10 cellular contexts compared by ENCODE assay signal in the genomic region with DNA sequence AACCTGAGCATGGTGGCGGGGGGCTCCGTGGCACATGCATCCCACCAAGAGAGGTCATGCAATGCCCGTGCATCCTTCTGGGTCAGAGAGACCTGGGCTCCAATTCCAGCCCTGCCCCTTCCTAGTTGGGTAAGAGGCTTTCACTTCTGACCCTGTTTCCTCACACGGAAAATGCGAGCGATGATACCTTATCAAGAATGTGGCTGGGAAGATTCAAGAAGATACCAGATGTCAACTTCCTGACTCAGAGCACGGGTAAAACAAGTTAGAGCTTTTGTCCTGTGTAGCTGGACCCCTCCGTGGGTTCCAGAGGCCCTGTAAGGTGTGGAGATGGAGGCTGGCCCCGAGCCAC. TPM values are rescaled to one million over a fixed set of nuclear protein-coding genes. Genes with fewer than 3 reads are reported as not detected.
DNase-seq lines count a peak whose midpoint lies in the region; ATAC-seq and TF ChIP-seq lines count a peak whose summit lies in the region.
"Had no signal": no experiment of that assay in that cellular context is flagged by ENCODE, and none has a peak within 500 bp of the region (broad histone marks: within the 10 kb centered on the region; RNA-seq: fewer than 3 reads in every experiment).

No MANE protein-coding gene starts in this region.

- peak overlapping the region; percentile 79 for H3K27ac ChIP-seq in PC-9
- H3K27ac ChIP-seq in psoas muscle = peak overlapping the region; percentile 62

- WGBS in psoas muscle, 3 donors = 21 to 27% (median 26%) methylated on average over 9 of the region's 9 CpGs

- peak overlapping the region; percentile 60 for H3K27ac Mint-ChIP-seq in glutamatergic neuron (ENCODE audit: unreplicated experiment)
- H3K27ac Mint-ChIP-seq: immature natural killer cell had no signal

- TF ChIP-seq CTCF in PC-9 (conservative IDR thresholded peaks at IDR 0.05) (no peak), glutamatergic neuron (IDR thresholded peaks at IDR 0.05; ENCODE audit: partially characterized antibody, unreplicated experiment) (no peak), psoas muscle (IDR thresholded peaks at IDR 0.05) (no peak)

- peak overlapping the region; percentile 49 for H3K4me3 ChIP-seq in PC-9
- H3K4me3 ChIP-seq in psoas muscle = peak overlapping the region; percentile 59

- peak overlapping the region; percentile 32; the same call in 1 of the 2 replicates for H3K9ac ChIP-seq in ES-I3 (ENCODE audit: low read depth, low read length)

- H2AFZ ChIP-seq in PC-9 = peak overlapping the region; percentile 68

- peaks cover 28% of the 10 kb centered on the region for H3K4me1 Mint-ChIP-seq in glutamatergic neuron (ENCODE audit: low read depth, unreplicated experiment)

- BruUV-seq in PC-9 (replicated peaks; lab: Mats Ljungman, UMichigan) = no TSS peak

- peaks cover 55% of the 10 kb centered on the region for H3F3A ChIP-seq in PC-9 (ENCODE audit: insufficient read depth, low read depth)

- H3K36me3 Mint-ChIP-seq in glutamatergic neuron (ENCODE audit: unreplicated experiment) = no peaks in the 10 kb centered on the region
- H3K36me3 Mint-ChIP-seq: immature natural killer cell had no signal

- peak overlapping the region; percentile 86 for H3K4me2 ChIP-seq in PC-9

- H3K9me3 Mint-ChIP-seq in glutamatergic neuron (ENCODE audit: unreplicated experiment) = peaks cover 4% of the 10 kb centered on the region
- H3K9me3 Mint-ChIP-seq: immature natural killer cell had no signal

- no peaks in the 10 kb centered on the region for H3K79me2 ChIP-seq in PC-9 (ENCODE audit: low read depth)

- H3K36me3 ChIP-seq in ES-I3 (ENCODE audit: insufficient read depth, low read length) = no peaks in the 10 kb centered on the region
- H3K36me3 ChIP-seq in PC-9 (ENCODE audit: low read depth) = no peaks in the 10 kb centered on the region
- H3K36me3 ChIP-seq in psoas muscle (ENCODE audit: insufficient read depth in 1 of 2, low read depth in 1 of 2) = no peaks in the 10 kb centered on the region

- H3K9me3 ChIP-seq in ES-I3 (ENCODE audit: control insufficient read depth, insufficient read depth, low read length) (no peaks in the 10 kb centered on the region), PC-9 (ENCODE audit: insufficient read depth, low read depth) (no peaks in the 10 kb centered on the region), psoas muscle (no peaks in the 10 kb centered on the region)

- CTCF ChIA-PET in PC-9 (lab: Charles Lee) = interaction anchor here (0.7 kb wide), 1 partner anchor 104 kb away, joined by 6 read pairs; no protein-coding TSS in a partner anchor

- peaks cover 66% of the 10 kb centered on the region for H3K4me1 ChIP-seq in ES-I3 (ENCODE audit: insufficient read depth, low read length)
- peaks cover 73% of the 10 kb centered on the region for H3K4me1 ChIP-seq in PC-9 (replicated peaks; ENCODE audit: insufficient read depth)
- peaks cover 18% of the 10 kb centered on the region for H3K4me1 ChIP-seq in psoas muscle

- intact Hi-C loops in PC-9 (cut with micrococcal nuclease; ENCODE audit: unreplicated experiment) = no loop called here
- intact Hi-C loops in psoas muscle (cut with DNase I) = loop anchor here in 1 of 2 donors (10.0 kb wide), 1 partner anchor 214 kb away; the partner anchor contains the start of gene PHF21A

- POLR2A ChIA-PET in PC-9 (lab: Charles Lee; ENCODE audit: unreplicated experiment) = no interaction called here

- no peaks in the 10 kb centered on the region for H4K20me1 ChIP-seq in PC-9 (ENCODE audit: insufficient read depth)

- no peaks in the 10 kb centered on the region for H3K27me3 ChIP-seq in PC-9 (ENCODE audit: insufficient read depth, low read depth)
- peaks cover 0 to 7% (median 7%) of the 10 kb centered on the region in 3 donors for H3K27me3 ChIP-seq in psoas muscle (ENCODE audit: insufficient read depth in 3 of 3, low read length in 2 of 3)

- peak in 1 of 2 experiments; percentile 88 for DNase-seq in PC-9
- no peak for DNase-seq in glutamatergic neuron
- no peak for DNase-seq in psoas muscle
- no peak for DNase-seq in middle frontal gyrus (ENCODE audit: extremely low spot score, low spot score)
- no peak for DNase-seq in NCI-H446 treated with DMSO at 0.1 percent for 48 hours (lab: John Stamatoyannopoulos, UW)
- DNase-seq in DMS53 (lab: John Stamatoyannopoulos, UW) = no peak
- no peak for DNase-seq in amniotic stem cell (lab: John Stamatoyannopoulos, UW)
- DNase-seq: immature natural killer cell, NCI-H2029 treated with DMSO at 0.1 percent for 48 hours had no signal

- peaks cover 11% of the 10 kb centered on the region for H3K27me3 Mint-ChIP-seq in glutamatergic neuron (ENCODE audit: unreplicated experiment)

- no peaks in the 10 kb centered on the region for H3K9me2 ChIP-seq in PC-9 (ENCODE audit: insufficient read depth)

- ATAC-seq in psoas muscle = peak; percentile 19 to 53 (median 26)

- H3K4me3 Mint-ChIP-seq in glutamatergic neuron (ENCODE audit: unreplicated experiment) = peak overlapping the region; percentile 66
- H3K4me3 Mint-ChIP-seq: immature natural killer cell had no signal

RNA-seq across cellular contexts. Expression of gene DGKZ, which starts 8.7 kb away (rescaled TPM):
- total RNA-seq in PC-9 (2021) (49.3 and 67.5 TPM in 2 replicates), glutamatergic neuron (ENCODE audit: unreplicated experiment) (60.9 TPM), psoas muscle (100 to 1,000 TPM in 1 of 4 donors, 10 to 100 TPM in 3; 90.2 to 138 (median 96.2) TPM)
- polyA plus RNA-seq in psoas muscle = 10 to 100 TPM; 57.7 to 85.4 (median 62.0) TPM

RNA-seq across cellular contexts. Expression of gene MDK, which starts 42.9 kb away (rescaled TPM):
- total RNA-seq in PC-9 (2021) = 399 and 464 TPM in 2 replicates
- 846 TPM for total RNA-seq in glutamatergic neuron (ENCODE audit: unreplicated experiment)
- total RNA-seq in psoas muscle = 1 to 10 TPM; 1.4 to 6.3 (median 2.4) TPM
- 1 to 10 TPM; 1.2 to 2.0 (median 1.8) TPM for polyA plus RNA-seq in psoas muscle

RNA-seq across cellular contexts. Expression of gene CHRM4, which starts 53.0 kb away (rescaled TPM):
- 0.31 TPM in 1 of 2 replicates, not detected in the other for total RNA-seq in PC-9 (2021)
- 8.5 TPM for total RNA-seq in glutamatergic neuron (ENCODE audit: unreplicated experiment)
- not detected for total RNA-seq in psoas muscle
- not detected for polyA plus RNA-seq in psoas muscle

Comparison
In these comparisons a context has a peak if more than half of its experiments do, and no peak if none do; other contexts are left out.
1. RNA of gene MDK, which starts 42.9 kb away (total RNA-seq): 846 TPM in glutamatergic neuron (single experiment) and 399 to 464 TPM in PC-9; 1.4 to 6.3 TPM in psoas muscle; every median in the first group is over 10 times any median in the second.